18 cellular contexts compared by ENCODE assay signal in genomic region chr3:72728329-72728889, GRCh38.
"Had no signal": no experiment of that assay in that cellular context is flagged by ENCODE, and none has a peak within 500 bp of the region (broad histone marks: within the 10 kb centered on the region; RNA-seq: fewer than 3 reads in every experiment).

No MANE protein-coding gene starts in this region.

- H3K36me3 ChIP-seq: breast epithelium had no signal

- H3K4me3 Mint-ChIP-seq: activated B cell treated with CpG ODN at 0.5 μM for 24 hours; activated CD4-positive, alpha-beta memory T cell treated with anti-CD3 and anti-CD28 coated beads for 36 hours; activated CD4-positive, alpha-beta T cell treated with anti-CD3 and anti-CD28 coated beads, Interleukin-2, amount 10 ng/mL, durations not matched to agents 7 days and 5 days; activated naive CD4-positive, alpha-beta T cell treated with anti-CD3 and anti-CD28 coated beads, Interleukin-2, amount 10 ng/mL, durations not matched to agents 7 days and 5 days; activated naive CD8-positive, alpha-beta T cell treated with anti-CD3 and anti-CD28 coated beads for 36 hours; activated T-cell treated with anti-CD3 and anti-CD28 coated beads, Interleukin-2, amount 50 U/mL, for 72 hours; IgD-negative memory B cell; T-helper 17 cell had no signal

- H3K27ac Mint-ChIP-seq: activated B cell treated with CpG ODN at 0.5 μM for 24 hours; activated CD4-positive, alpha-beta memory T cell treated with anti-CD3 and anti-CD28 coated beads for 36 hours; activated CD4-positive, alpha-beta T cell treated with anti-CD3 and anti-CD28 coated beads, Interleukin-2, amount 10 ng/mL, durations not matched to agents 7 days and 5 days; activated naive CD4-positive, alpha-beta T cell treated with anti-CD3 and anti-CD28 coated beads, Interleukin-2, amount 10 ng/mL, durations not matched to agents 7 days and 5 days; activated naive CD8-positive, alpha-beta T cell treated with anti-CD3 and anti-CD28 coated beads for 36 hours; activated T-cell treated with anti-CD3 and anti-CD28 coated beads, Interleukin-2, amount 50 U/mL, for 72 hours; activated T-helper 2 cell treated with anti-CD3 and anti-CD28 coated beads, Interferon-gamma antibody, Interleukin-2, Interleukin-4, amounts not matched to agents 10 μg/mL and 5 μg/mL and 100 μg/mL, durations not matched to agents 14 hours and 24 hours and 36 hours; IgD-negative memory B cell; T-helper 17 cell had no signal

- H3K27me3 ChIP-seq: breast epithelium had no signal

- DNase-seq: activated B cell treated with CpG ODN at 0.5 μM for 24 hours; activated CD4-positive, alpha-beta memory T cell treated with anti-CD3 and anti-CD28 coated beads for 36 hours; activated CD4-positive, alpha-beta T cell treated with anti-CD3 and anti-CD28 coated beads for 1 hour; activated CD4-positive, alpha-beta T cell treated with anti-CD3 and anti-CD28 coated beads, Interleukin-2, amount 10 ng/mL, durations not matched to agents 7 days and 5 days; activated CD8-positive, alpha-beta memory T cell treated with anti-CD3 and anti-CD28 coated beads for 24 hours; activated gamma-delta T cell treated with Interleukin-2 at 50 U/mL for 16 hours; activated naive CD4-positive, alpha-beta T cell treated with anti-CD3 and anti-CD28 coated beads, Interleukin-2, amount 10 ng/mL, durations not matched to agents 7 days and 5 days; activated naive CD8-positive, alpha-beta T cell treated with anti-CD3 and anti-CD28 coated beads for 36 hours; activated T-cell treated with anti-CD3 and anti-CD28 coated beads, Interleukin-2, amount 50 U/mL, for 72 hours; KG1; NCI-H1930; NK-92 treated with Interleukin-12 subunit alpha and Interleukin-12 subunit beta, amount 100 ng/mL, for 24 hours; SIG-M5; T-helper 17 cell; T-helper 9 cell had no signal

- H3K27me3 Mint-ChIP-seq: activated CD4-positive, alpha-beta memory T cell treated with anti-CD3 and anti-CD28 coated beads for 36 hours; activated CD4-positive, alpha-beta T cell treated with anti-CD3 and anti-CD28 coated beads, Interleukin-2, amount 10 ng/mL, durations not matched to agents 7 days and 5 days; activated naive CD8-positive, alpha-beta T cell treated with anti-CD3 and anti-CD28 coated beads for 36 hours had no signal

- H3K4me1 Mint-ChIP-seq: activated B cell treated with CpG ODN at 0.5 μM for 24 hours had no signal

- H3K4me1 ChIP-seq: breast epithelium had no signal

- H3K4me3 ChIP-seq: breast epithelium had no signal

- H3K27ac ChIP-seq: breast epithelium had no signal

- ATAC-seq: activated T-cell treated with anti-CD3 and anti-CD28 coated beads, Interleukin-2, amount 50 U/mL, for 72 hours; T-helper 17 cell had no signal
